In the genomic region with DNA sequence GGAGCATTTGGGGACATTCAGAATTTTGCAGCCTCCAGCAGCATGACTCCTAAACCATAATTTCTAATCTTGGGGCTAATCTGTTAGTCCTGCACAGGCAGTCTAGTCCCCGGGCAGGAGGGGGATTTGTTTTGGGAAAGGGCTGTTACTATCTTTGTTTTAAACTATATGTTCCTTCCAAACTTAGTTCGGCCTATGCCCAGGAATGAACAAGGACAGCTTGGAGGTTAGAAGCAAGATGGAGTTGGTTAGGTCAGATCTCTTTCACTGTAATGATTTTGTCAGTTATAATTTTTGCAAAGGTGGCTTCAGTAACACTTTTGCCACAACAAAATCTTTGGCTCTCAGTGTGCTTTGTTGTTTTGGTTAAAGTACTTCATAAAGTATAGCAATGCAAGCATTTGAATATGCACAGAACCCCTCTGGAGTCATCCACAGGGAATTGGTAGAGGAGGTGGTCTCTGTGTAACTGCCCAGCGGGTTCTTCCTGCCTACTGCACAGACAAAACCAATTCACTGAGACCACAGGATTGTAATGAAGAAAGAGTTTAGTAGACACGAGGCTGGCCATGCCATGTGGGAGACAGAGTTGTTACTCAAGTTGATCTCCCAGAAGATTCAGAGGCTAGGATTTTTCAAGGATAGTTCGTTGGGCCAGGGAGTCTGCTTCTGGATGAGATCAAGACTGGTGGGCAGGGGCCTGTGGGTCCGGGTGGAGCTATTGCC, we compare ENCODE assay signal across 1 cellular context.
TF ChIP-seq lines count a peak whose summit lies in the region.

No MANE protein-coding gene starts in this region.

TF ChIP-seq in K562, 482 proteins besides CTCF, POLR2A, EP300 and RAD21 (continued from another document and continues in another):
- TF ChIP-seq, protein P1, sequence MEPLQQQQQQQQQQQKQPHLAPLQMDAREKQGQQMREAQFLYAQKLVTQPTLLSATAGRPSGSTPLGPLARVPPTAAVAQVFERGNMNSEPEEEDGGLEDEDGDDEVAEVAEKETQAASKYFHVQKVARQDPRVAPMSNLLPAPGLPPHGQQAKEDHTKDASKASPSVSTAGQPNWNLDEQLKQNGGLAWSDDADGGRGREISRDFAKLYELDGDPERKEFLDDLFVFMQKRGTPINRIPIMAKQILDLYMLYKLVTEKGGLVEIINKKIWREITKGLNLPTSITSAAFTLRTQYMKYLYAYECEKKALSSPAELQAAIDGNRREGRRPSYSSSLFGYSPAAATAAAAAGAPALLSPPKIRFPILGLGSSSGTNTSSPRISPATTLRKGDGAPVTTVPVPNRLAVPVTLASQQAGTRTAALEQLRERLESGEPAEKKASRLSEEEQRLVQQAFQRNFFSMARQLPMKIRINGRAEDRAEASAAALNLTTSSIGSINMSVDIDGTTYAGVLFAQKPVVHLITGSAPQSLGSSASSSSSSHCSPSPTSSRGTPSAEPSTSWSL (CRISPR knock-in tag; IDR thresholded peaks at IDR 0.05; ENCODE audit: borderline replicate concordance) = peak; percentile 95; the same call in 1 of the 2 replicates
- TF ChIP-seq, protein P2, sequence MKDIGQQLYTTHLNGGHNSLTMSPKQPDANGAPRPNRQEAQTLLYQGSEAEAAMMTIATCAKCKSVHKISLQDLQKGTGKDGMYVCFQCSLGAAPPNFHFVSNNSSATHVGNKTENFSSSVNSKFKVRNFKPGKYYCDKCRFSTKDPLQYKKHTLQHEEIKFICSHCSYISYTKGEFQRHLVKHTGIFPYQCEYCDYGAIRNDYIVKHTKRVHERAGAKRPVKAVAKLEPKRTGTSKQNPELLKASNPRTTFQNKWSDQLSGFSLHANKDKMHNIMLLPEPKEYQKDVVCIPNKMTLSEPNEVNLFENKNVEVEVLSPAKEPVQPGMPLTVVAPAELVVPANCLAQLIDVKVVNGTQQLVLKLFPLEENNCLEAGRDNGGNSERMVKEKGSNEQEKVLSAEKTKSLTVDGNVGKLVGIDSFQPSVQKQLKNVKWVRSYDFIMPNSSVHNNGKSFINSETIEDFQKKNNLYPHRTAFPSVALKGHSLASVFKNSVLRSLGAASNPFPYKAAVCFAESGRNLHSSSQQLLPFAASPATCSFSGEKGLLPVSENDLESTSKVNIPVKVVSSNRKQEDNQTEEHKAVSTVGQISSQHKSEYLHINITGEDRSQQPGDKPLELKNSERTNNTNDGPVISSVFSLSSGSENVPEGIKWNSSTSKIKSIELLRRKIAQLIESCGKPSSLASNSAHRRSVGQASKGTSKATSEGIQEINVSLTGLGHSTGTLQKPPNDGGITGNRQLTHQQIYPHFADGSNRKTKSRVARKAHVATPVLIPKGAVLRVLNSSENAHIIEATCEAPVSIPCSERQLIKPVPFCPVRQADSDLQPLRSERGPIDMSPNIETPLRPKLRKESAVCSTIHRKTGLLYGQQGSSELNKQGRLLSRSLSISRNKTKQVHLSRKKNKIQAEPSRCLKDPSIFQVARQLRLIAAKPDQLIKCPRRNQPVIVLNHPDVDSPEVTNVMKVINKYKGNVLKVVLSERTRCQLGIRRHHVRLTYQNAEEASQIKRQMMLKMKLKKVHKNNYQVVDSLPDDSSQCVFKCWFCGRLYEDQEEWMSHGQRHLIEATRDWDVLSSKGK (CRISPR knock-in tag; IDR thresholded peaks at IDR 0.05) = peak; percentile 79; the same call in 1 of the 2 replicates
- peak; percentile 94; the same call in 1 of the 2 replicates for TF ChIP-seq ZNF347 (CRISPR knock-in tag; IDR thresholded peaks at IDR 0.05; ENCODE audit: low read depth)
- TF ChIP-seq ZNF75A (CRISPR knock-in tag; IDR thresholded peaks at IDR 0.05) = peak; percentile 91
- TF ChIP-seq, protein P3, sequence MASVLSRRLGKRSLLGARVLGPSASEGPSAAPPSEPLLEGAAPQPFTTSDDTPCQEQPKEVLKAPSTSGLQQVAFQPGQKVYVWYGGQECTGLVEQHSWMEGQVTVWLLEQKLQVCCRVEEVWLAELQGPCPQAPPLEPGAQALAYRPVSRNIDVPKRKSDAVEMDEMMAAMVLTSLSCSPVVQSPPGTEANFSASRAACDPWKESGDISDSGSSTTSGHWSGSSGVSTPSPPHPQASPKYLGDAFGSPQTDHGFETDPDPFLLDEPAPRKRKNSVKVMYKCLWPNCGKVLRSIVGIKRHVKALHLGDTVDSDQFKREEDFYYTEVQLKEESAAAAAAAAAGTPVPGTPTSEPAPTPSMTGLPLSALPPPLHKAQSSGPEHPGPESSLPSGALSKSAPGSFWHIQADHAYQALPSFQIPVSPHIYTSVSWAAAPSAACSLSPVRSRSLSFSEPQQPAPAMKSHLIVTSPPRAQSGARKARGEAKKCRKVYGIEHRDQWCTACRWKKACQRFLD (CRISPR knock-in tag; IDR thresholded peaks at IDR 0.05) = peak; percentile 99
- peak; percentile 19; the same call in 1 of the 2 replicates for TF ChIP-seq ELF1 (tag; IDR thresholded peaks at IDR 0.05)
- TF ChIP-seq KLF10 (CRISPR knock-in tag; IDR thresholded peaks at IDR 0.05) = peak; percentile 86; the same call in 1 of the 2 replicates
- TF ChIP-seq RBM39 (optimal IDR thresholded peaks at IDR 0.05; ENCODE audit: low read depth, low read length) = no peak
- peak; percentile 99 for TF ChIP-seq ZNF644 (tag; IDR thresholded peaks at IDR 0.05; ENCODE audit: low read depth)
- peak; percentile 92 for TF ChIP-seq ZNF57 (CRISPR knock-in tag; IDR thresholded peaks at IDR 0.05)
- TF ChIP-seq ATF4 (CRISPR knock-in tag; IDR thresholded peaks at IDR 0.05) = peak; percentile 97
- TF ChIP-seq ZBTB11 (CRISPR knock-in tag; IDR thresholded peaks at IDR 0.05) = peak in 1 of 3 experiments; percentile 88; a peak in 2 of 6 replicates
- TF ChIP-seq TEAD2 (tag; IDR thresholded peaks at IDR 0.05) = peak; percentile 93
- peak; percentile 98 for TF ChIP-seq ZNF165 (CRISPR knock-in tag; IDR thresholded peaks at IDR 0.05; ENCODE audit: borderline replicate concordance)
- TF ChIP-seq ERF (CRISPR knock-in tag; IDR thresholded peaks at IDR 0.05) = peak; percentile 98
- TF ChIP-seq, protein P4, sequence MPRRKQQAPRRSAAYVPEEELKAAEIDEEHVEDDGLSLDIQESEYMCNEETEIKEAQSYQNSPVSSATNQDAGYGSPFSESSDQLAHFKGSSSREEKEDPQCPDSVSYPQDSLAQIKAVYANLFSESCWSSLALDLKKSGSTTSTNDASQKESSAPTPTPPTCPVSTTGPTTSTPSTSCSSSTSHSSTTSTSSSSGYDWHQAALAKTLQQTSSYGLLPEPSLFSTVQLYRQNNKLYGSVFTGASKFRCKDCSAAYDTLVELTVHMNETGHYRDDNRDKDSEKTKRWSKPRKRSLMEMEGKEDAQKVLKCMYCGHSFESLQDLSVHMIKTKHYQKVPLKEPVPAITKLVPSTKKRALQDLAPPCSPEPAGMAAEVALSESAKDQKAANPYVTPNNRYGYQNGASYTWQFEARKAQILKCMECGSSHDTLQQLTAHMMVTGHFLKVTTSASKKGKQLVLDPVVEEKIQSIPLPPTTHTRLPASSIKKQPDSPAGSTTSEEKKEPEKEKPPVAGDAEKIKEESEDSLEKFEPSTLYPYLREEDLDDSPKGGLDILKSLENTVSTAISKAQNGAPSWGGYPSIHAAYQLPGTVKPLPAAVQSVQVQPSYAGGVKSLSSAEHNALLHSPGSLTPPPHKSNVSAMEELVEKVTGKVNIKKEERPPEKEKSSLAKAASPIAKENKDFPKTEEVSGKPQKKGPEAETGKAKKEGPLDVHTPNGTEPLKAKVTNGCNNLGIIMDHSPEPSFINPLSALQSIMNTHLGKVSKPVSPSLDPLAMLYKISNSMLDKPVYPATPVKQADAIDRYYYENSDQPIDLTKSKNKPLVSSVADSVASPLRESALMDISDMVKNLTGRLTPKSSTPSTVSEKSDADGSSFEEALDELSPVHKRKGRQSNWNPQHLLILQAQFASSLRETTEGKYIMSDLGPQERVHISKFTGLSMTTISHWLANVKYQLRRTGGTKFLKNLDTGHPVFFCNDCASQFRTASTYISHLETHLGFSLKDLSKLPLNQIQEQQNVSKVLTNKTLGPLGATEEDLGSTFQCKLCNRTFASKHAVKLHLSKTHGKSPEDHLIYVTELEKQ (CRISPR knock-in tag; IDR thresholded peaks at IDR 0.05) = peak; percentile 96
- no peak for TF ChIP-seq PML (IDR thresholded peaks at IDR 0.05; ENCODE audit: low read length)
- peak; percentile 73 for TF ChIP-seq HMBOX1 (IDR thresholded peaks at IDR 0.05)
- TF ChIP-seq PTTG1 (tag; IDR thresholded peaks at IDR 0.05; ENCODE audit: low read depth) = peak; percentile 98
- TF ChIP-seq, protein P5, sequence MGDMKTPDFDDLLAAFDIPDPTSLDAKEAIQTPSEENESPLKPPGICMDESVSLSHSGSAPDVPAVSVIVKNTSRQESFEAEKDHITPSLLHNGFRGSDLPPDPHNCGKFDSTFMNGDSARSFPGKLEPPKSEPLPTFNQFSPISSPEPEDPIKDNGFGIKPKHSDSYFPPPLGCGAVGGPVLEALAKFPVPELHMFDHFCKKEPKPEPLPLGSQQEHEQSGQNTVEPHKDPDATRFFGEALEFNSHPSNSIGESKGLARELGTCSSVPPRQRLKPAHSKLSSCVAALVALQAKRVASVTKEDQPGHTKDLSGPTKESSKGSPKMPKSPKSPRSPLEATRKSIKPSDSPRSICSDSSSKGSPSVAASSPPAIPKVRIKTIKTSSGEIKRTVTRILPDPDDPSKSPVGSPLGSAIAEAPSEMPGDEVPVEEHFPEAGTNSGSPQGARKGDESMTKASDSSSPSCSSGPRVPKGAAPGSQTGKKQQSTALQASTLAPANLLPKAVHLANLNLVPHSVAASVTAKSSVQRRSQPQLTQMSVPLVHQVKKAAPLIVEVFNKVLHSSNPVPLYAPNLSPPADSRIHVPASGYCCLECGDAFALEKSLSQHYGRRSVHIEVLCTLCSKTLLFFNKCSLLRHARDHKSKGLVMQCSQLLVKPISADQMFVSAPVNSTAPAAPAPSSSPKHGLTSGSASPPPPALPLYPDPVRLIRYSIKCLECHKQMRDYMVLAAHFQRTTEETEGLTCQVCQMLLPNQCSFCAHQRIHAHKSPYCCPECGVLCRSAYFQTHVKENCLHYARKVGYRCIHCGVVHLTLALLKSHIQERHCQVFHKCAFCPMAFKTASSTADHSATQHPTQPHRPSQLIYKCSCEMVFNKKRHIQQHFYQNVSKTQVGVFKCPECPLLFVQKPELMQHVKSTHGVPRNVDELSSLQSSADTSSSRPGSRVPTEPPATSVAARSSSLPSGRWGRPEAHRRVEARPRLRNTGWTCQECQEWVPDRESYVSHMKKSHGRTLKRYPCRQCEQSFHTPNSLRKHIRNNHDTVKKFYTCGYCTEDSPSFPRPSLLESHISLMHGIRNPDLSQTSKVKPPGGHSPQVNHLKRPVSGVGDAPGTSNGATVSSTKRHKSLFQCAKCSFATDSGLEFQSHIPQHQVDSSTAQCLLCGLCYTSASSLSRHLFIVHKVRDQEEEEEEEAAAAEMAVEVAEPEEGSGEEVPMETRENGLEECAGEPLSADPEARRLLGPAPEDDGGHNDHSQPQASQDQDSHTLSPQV (IDR thresholded peaks at IDR 0.05) = peak; percentile 100
- TF ChIP-seq, protein P6, sequence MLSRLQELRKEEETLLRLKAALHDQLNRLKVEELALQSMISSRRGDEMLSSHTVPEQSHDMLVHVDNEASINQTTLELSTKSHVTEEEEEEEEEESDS (CRISPR knock-in tag; IDR thresholded peaks at IDR 0.05) = peak; percentile 67
- TF ChIP-seq IFI16 (CRISPR knock-in tag; IDR thresholded peaks at IDR 0.05) = peak; percentile 96
- TF ChIP-seq RHOXF2B (CRISPR knock-in tag; conservative IDR thresholded peaks at IDR 0.05) = peak; percentile 98
- no peak for TF ChIP-seq TEAD4 (IDR thresholded peaks at IDR 0.05; ENCODE audit: low read length)
- no peak for TF ChIP-seq TEAD4 (CRISPR knock-in tag; IDR thresholded peaks at IDR 0.05; ENCODE audit: borderline replicate concordance)
- TF ChIP-seq TFE3 (CRISPR knock-in tag; IDR thresholded peaks at IDR 0.05) = peak; percentile 72
